In the genomic region with DNA sequence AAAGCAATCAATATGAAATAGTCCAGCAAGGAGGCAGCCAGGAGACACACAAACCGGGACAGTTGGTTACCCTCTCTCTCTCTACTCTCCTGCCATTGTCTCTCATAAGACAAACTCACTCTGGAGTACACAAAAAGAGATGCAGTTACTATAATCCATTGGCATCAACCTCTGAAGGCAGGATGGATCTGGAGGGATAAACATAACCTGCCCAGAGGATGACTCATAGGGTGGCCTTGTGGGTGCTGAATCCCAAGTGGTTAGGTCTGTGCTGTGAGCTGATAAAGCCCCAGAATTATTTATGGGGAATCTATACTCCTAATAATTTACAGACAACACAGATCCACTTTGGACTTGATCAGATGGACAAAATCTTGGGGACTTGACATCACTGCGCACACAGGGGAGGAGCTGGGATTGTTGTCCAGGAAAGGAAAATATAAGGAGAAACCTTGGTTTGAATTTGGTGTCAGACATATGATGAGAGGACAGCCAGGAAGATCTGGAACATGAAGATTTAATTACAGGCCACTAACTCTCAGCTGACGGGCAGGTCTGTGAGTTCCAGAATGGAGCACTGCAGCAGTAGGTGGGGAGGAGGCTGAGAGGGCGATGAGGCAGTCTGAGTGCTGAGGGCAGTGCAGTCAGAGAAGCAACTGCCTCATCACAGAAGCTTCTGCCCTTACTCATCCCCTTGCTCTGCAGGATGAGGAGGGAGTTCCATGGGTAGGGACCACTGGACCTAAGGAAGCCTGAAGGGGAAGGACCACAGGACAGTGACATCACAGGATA, we compare ENCODE assay signal across 20 cellular contexts.
"Had no signal": no experiment of that assay in that cellular context is flagged by ENCODE, and none has a peak within 500 bp of the region (broad histone marks: within the 10 kb centered on the region; RNA-seq: fewer than 3 reads in every experiment).

No MANE protein-coding gene starts in this region.

- H3K27me3 Mint-ChIP-seq: type B pancreatic cell had no signal

- H3K9me3 ChIP-seq: body of pancreas, neutrophil, testis had no signal

- H3K4me1 ChIP-seq: body of pancreas, right atrium auricular region, testis had no signal

- H3K36me3 ChIP-seq: heart right ventricle, lower lobe of right lung, neutrophil, right atrium auricular region, stomach had no signal

- H3K27ac ChIP-seq: body of pancreas, dorsolateral prefrontal cortex, epithelial cell of prostate, heart right ventricle, lower lobe of right lung, neutrophil, right atrium auricular region, testis had no signal

- H3K27me3 ChIP-seq: body of pancreas, neutrophil, right atrium auricular region, stomach, testis had no signal

- DNase-seq: activated CD4-positive, alpha-beta T cell treated with anti-CD3 and anti-CD28 coated beads, Interleukin-2, amount 50 U/mL, for 4 hours; amniotic stem cell; body of pancreas; central memory CD4-positive, alpha-beta T cell; dorsolateral prefrontal cortex; heart right ventricle; lower lobe of right lung; small intestine; stimulated activated CD4-positive, alpha-beta T cell treated with anti-CD3 and anti-CD28 coated beads, Interleukin-15, amount 100 ng/mL, for 24 hours; stimulated activated CD4-positive, alpha-beta T cell treated with anti-CD3 and anti-CD28 coated beads, Interleukin-2, amount 100 ng/mL, for 48 hours; stomach; testis had no signal

- H3K4me3 Mint-ChIP-seq: activated naive CD8-positive, alpha-beta T cell; activated T-helper 1 cell treated with anti-CD3 and anti-CD28 coated beads, Interleukin-12 subunit alpha, Interleukin-12 subunit beta, Interleukin-2, Interleukin-4 antibody, amounts not matched to agents 30 ng/mL and 10 ng/mL and 1 ng/mL, durations not matched to agents 14 hours and 24 hours and 36 hours; natural killer cell treated with Interleukin-12 subunit alpha and Interleukin-12 subunit beta and Interleukin-15 and Interleukin-18, amount 100 ng/mL, for 72 hours; T-helper 2 cell treated with Interferon-gamma antibody and Interleukin-4, amounts not matched to agents 5 μg/mL and 100 μg/mL, for 36 hours; type B pancreatic cell had no signal

- H3K4me3 ChIP-seq: body of pancreas, dorsolateral prefrontal cortex, heart right ventricle, lower lobe of right lung, right atrium auricular region, stomach, testis had no signal

- H3K27ac Mint-ChIP-seq: activated naive CD8-positive, alpha-beta T cell; activated T-helper 1 cell treated with anti-CD3 and anti-CD28 coated beads, Interleukin-12 subunit alpha, Interleukin-12 subunit beta, Interleukin-2, Interleukin-4 antibody, amounts not matched to agents 30 ng/mL and 10 ng/mL and 1 ng/mL, durations not matched to agents 14 hours and 24 hours and 36 hours; natural killer cell treated with Interleukin-12 subunit alpha and Interleukin-12 subunit beta and Interleukin-15 and Interleukin-18, amount 100 ng/mL, for 72 hours; T-helper 2 cell treated with Interferon-gamma antibody and Interleukin-4, amounts not matched to agents 5 μg/mL and 100 μg/mL, for 36 hours; type B pancreatic cell had no signal

- H3K36me3 Mint-ChIP-seq: type B pancreatic cell had no signal
